Comparison of ENCODE assay signal across 20 cellular contexts in the genomic region with DNA sequence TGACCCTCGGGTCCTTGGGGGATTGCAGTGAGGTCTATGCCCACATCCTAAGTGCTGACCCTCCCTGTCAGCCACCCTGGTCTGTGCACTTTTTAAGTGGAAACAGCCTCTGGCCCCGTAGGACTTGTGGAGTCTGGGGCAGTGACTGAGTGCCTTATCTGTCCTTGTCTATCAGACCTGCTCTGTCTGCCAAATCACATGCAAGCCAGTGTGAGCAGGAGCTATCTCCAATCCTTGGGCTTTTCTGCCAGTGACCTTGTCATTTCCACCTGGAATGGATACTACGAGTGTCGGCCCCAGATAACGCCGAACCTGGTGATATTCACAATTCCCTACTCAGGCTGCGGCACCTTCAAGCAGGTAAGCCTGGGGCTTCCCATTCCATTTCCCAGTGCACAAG.
"Had no signal": no experiment of that assay in that cellular context is flagged by ENCODE, and none has a peak within 500 bp of the region (broad histone marks: within the 10 kb centered on the region; RNA-seq: fewer than 3 reads in every experiment).

No MANE protein-coding gene starts in this region.

- H3K4me1 ChIP-seq: prostate gland, thyroid gland had no signal

- H3K4me2 ChIP-seq: smooth muscle cell had no signal

- H3K27me3 ChIP-seq: brain microvascular endothelial cell, thyroid gland had no signal

- H3K27ac ChIP-seq: brain microvascular endothelial cell, coronary artery, prostate gland, SK-N-MC, thyroid gland had no signal

- H3K4me3 ChIP-seq: coronary artery, prostate gland, SK-N-MC, smooth muscle cell, thyroid gland had no signal

- DNase-seq: activated CD4-positive, alpha-beta memory T cell treated with anti-CD3 and anti-CD28 coated beads, Interleukin-2, amount 10 ng/mL, durations not matched to agents 7 days and 5 days; activated CD4-positive, alpha-beta T cell treated with anti-CD3 and anti-CD28 coated beads for 48 hours; activated CD4-positive, CD25-positive, alpha-beta regulatory T cell; activated CD8-positive, alpha-beta memory T cell treated with anti-CD3 and anti-CD28 coated beads, Interleukin-2, amount 10 ng/mL, durations not matched to agents 7 days and 5 days; activated naive CD4-positive, alpha-beta T cell treated with anti-CD3 and anti-CD28 coated beads for 36 hours; activated naive CD8-positive, alpha-beta T cell treated with anti-CD3 and anti-CD28 coated beads, Interleukin-2, amount 50 U/mL, for 24 hours; brain microvascular endothelial cell; erythroblast; foreskin melanocyte; nephron progenitor cell; occipital lobe; stimulated activated CD4-positive, alpha-beta T cell treated with anti-CD3 and anti-CD28 coated beads, Interleukin-4, amount 100 ng/mL, for 24 hours; T-helper 1 cell; T-helper 9 cell had no signal

- H3K36me3 ChIP-seq: brain microvascular endothelial cell, prostate gland, thyroid gland had no signal

- H3K9me3 ChIP-seq: prostate gland, thyroid gland had no signal

- FAIRE-seq: endometrium had no signal
